ENCODE assay signal across 1 cellular context in genomic region chr7:2887816-2888215, GRCh38.
TF ChIP-seq lines count a peak whose summit lies in the region.

No MANE protein-coding gene starts in this region.

TF ChIP-seq in H1, 55 proteins besides CTCF, POLR2A, EP300 and RAD21 (continued from another document):
- TF ChIP-seq SAP30 (IDR thresholded peaks at IDR 0.05; ENCODE audit: insufficient read depth, insufficient replicate concordance, low read length): no peak
- TF ChIP-seq CBX5 (IDR thresholded peaks at IDR 0.05; ENCODE audit: low read depth, low read length): no peak
- TF ChIP-seq GTF2F1 (IDR thresholded peaks at IDR 0.05; ENCODE audit: borderline replicate concordance, low read depth, low read length): no peak
- TF ChIP-seq NANOG (IDR thresholded peaks at IDR 0.05; ENCODE audit: insufficient read depth, low read depth, low read length, poor library complexity, severe bottlenecking): no peak
- TF ChIP-seq RFX5 (IDR thresholded peaks at IDR 0.05; ENCODE audit: borderline replicate concordance, low read depth, low read length): no peak
- TF ChIP-seq CREB1 (IDR thresholded peaks at IDR 0.05): no peak
- TF ChIP-seq POLR2AphosphoS5 (IDR thresholded peaks at IDR 0.05; ENCODE audit: low read depth, low read length): no peak
- no peak for TF ChIP-seq GABPA (IDR thresholded peaks at IDR 0.05; ENCODE audit: borderline replicate concordance, insufficient read depth, low read length)
- no peak for TF ChIP-seq HDAC2 (IDR thresholded peaks at IDR 0.05; ENCODE audit: borderline replicate concordance in 1 of 2, low read depth in 2 of 2, low read length in 2 of 2)
- no peak for TF ChIP-seq PHF8 (conservative IDR thresholded peaks at IDR 0.05; ENCODE audit: low read depth, low read length)
- TF ChIP-seq ATF3 (IDR thresholded peaks at IDR 0.05; ENCODE audit: insufficient read depth, low read depth, low read length): no peak
- no peak for TF ChIP-seq SIX5 (IDR thresholded peaks at IDR 0.05; ENCODE audit: low read depth, low read length)
- no peak for TF ChIP-seq KDM5A (IDR thresholded peaks at IDR 0.05; ENCODE audit: low read length)
